ENCODE assay signal across 1 cellular context in the genomic region with DNA sequence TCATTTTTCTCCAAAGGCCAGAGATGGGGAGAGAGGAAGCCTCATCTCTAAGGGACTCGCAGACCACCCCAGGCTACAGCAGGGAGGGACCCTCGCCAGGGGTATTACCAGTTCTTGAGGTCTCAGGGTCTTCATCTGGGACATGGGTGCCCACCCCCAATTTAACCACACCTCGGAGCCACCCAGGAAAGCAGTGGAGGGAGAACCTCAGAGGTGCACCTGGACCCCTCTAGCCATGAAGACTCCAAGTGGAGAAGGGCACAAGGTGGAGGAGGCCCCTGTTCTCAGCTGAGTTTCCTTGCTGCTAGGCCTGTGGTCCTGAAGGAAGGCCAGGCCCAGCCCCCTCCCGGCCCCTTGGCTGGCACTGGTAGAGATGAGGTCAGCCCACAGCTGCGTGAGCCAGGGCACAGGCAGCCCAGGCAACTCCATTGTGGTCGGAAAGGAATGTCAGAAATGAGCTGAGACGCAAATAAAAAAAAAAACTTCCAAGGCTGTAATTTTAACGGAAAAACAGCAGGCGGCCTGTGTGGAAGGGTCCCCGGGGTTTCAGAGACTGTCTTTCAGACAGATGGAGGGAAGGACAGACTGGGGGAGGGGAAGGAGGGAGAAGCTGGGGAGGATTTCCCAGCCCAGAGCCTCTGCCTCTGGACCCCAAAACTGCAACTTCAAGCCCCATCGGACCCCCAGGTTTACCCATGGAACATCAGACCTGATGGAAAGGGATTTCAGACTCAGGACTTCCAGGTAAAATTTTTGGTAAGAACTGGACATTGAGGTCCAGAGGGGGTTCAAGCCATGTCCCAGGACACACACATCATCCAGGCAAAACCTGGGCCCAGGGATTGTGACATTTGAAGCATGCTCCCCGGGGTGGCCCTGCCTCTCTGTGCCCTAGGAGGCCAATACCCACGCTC.
A peak's percentile ranks its signal among the peaks of the same experiment; 100 is the strongest.
TF ChIP-seq lines count a peak whose summit lies in the region.

No MANE protein-coding gene starts in this region.

TF ChIP-seq in HEK293, 187 proteins besides CTCF, POLR2A, EP300 and RAD21 (continued from another document and continues in another):
- TF ChIP-seq ZNF280D (tag by site-specific recombination; IDR thresholded peaks at IDR 0.05) = no peak
- no peak for TF ChIP-seq ZNF621 (tag by site-specific recombination; IDR thresholded peaks at IDR 0.05)
- TF ChIP-seq MYNN (tag by site-specific recombination; IDR thresholded peaks at IDR 0.05; ENCODE audit: borderline replicate concordance) = no peak
- TF ChIP-seq ZFP3 (tag by site-specific recombination; IDR thresholded peaks at IDR 0.05; ENCODE audit: low read depth) = no peak
- TF ChIP-seq, protein P1, sequence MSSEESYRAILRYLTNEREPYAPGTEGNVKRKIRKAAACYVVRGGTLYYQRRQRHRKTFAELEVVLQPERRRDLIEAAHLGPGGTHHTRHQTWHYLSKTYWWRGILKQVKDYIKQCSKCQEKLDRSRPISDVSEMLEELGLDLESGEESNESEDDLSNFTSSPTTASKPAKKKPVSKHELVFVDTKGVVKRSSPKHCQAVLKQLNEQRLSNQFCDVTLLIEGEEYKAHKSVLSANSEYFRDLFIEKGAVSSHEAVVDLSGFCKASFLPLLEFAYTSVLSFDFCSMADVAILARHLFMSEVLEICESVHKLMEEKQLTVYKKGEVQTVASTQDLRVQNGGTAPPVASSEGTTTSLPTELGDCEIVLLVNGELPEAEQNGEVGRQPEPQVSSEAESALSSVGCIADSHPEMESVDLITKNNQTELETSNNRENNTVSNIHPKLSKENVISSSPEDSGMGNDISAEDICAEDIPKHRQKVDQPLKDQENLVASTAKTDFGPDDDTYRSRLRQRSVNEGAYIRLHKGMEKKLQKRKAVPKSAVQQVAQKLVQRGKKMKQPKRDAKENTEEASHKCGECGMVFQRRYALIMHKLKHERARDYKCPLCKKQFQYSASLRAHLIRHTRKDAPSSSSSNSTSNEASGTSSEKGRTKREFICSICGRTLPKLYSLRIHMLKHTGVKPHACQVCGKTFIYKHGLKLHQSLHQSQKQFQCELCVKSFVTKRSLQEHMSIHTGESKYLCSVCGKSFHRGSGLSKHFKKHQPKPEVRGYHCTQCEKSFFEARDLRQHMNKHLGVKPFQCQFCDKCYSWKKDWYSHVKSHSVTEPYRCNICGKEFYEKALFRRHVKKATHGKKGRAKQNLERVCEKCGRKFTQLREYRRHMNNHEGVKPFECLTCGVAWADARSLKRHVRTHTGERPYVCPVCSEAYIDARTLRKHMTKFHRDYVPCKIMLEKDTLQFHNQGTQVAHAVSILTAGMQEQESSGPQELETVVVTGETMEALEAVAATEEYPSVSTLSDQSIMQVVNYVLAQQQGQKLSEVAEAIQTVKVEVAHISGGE (tag by site-specific recombination; conservative IDR thresholded peaks at IDR 0.05; ENCODE audit: low read depth) = no peak
- TF ChIP-seq ZNF239 (tag by site-specific recombination; IDR thresholded peaks at IDR 0.05) = no peak
- TF ChIP-seq KLF8 (tag by site-specific recombination; IDR thresholded peaks at IDR 0.05) = 0 out of 2 replicates have a peak, but pooled peaks have one; percentile 22
- TF ChIP-seq ZNF704 (tag by site-specific recombination; IDR thresholded peaks at IDR 0.05) = no peak
- no peak for TF ChIP-seq OSR2 (tag by site-specific recombination; IDR thresholded peaks at IDR 0.05)
- TF ChIP-seq ZBTB44 (tag by site-specific recombination; IDR thresholded peaks at IDR 0.05) = no peak
- TF ChIP-seq ZNF626 (tag by site-specific recombination; IDR thresholded peaks at IDR 0.05) = no peak
- no peak for TF ChIP-seq ZNF280C (tag by site-specific recombination; IDR thresholded peaks at IDR 0.05)
- TF ChIP-seq ZNF335 (tag by site-specific recombination; conservative IDR thresholded peaks at IDR 0.05) = peak; percentile 81
- TF ChIP-seq ZNF221 (tag by site-specific recombination; IDR thresholded peaks at IDR 0.05; ENCODE audit: borderline replicate concordance) = no peak
- TF ChIP-seq ZBTB21 (tag by site-specific recombination; IDR thresholded peaks at IDR 0.05) = peak; percentile 74
- TF ChIP-seq ZEB2 (tag by site-specific recombination; IDR thresholded peaks at IDR 0.05) = peak; percentile 91
- TF ChIP-seq ZNF76 (tag by site-specific recombination; IDR thresholded peaks at IDR 0.05; ENCODE audit: borderline replicate concordance, low read depth) = no peak; the same call in 1 of the 2 replicates
- peak; percentile 79 for TF ChIP-seq ZNF660 (tag by site-specific recombination; IDR thresholded peaks at IDR 0.05)
- TF ChIP-seq ZNF830 (tag by site-specific recombination; IDR thresholded peaks at IDR 0.05; ENCODE audit: low read depth) = no peak
- TF ChIP-seq, protein P2, sequence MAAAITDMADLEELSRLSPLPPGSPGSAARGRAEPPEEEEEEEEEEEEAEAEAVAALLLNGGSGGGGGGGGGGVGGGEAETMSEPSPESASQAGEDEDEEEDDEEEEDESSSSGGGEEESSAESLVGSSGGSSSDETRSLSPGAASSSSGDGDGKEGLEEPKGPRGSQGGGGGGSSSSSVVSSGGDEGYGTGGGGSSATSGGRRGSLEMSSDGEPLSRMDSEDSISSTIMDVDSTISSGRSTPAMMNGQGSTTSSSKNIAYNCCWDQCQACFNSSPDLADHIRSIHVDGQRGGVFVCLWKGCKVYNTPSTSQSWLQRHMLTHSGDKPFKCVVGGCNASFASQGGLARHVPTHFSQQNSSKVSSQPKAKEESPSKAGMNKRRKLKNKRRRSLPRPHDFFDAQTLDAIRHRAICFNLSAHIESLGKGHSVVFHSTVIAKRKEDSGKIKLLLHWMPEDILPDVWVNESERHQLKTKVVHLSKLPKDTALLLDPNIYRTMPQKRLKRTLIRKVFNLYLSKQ (tag by site-specific recombination; IDR thresholded peaks at IDR 0.05; ENCODE audit: borderline replicate concordance) = no peak
- no peak for TF ChIP-seq OVOL3 (tag by site-specific recombination; IDR thresholded peaks at IDR 0.05)
- no peak for TF ChIP-seq RBAK (tag by site-specific recombination; IDR thresholded peaks at IDR 0.05)
- TF ChIP-seq, protein P3, sequence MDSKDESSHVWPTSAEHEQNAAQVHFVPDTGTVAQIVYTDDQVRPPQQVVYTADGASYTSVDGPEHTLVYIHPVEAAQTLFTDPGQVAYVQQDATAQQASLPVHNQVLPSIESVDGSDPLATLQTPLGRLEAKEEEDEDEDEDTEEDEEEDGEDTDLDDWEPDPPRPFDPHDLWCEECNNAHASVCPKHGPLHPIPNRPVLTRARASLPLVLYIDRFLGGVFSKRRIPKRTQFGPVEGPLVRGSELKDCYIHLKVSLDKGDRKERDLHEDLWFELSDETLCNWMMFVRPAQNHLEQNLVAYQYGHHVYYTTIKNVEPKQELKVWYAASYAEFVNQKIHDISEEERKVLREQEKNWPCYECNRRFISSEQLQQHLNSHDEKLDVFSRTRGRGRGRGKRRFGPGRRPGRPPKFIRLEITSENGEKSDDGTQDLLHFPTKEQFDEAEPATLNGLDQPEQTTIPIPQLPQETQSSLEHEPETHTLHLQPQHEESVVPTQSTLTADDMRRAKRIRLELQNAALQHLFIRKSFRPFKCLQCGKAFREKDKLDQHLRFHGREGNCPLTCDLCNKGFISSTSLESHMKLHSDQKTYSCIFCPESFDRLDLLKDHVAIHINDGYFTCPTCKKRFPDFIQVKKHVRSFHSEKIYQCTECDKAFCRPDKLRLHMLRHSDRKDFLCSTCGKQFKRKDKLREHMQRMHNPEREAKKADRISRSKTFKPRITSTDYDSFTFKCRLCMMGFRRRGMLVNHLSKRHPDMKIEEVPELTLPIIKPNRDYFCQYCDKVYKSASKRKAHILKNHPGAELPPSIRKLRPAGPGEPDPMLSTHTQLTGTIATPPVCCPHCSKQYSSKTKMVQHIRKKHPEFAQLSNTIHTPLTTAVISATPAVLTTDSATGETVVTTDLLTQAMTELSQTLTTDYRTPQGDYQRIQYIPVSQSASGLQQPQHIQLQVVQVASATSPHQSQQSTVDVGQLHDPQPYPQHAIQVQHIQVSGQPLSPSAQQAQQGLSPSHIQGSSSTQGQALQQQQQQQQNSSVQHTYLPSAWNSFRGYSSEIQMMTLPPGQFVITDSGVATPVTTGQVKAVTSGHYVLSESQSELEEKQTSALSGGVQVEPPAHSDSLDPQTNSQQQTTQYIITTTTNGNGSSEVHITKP (tag by site-specific recombination; IDR thresholded peaks at IDR 0.05) = peak; percentile 72
- TF ChIP-seq, protein P4, sequence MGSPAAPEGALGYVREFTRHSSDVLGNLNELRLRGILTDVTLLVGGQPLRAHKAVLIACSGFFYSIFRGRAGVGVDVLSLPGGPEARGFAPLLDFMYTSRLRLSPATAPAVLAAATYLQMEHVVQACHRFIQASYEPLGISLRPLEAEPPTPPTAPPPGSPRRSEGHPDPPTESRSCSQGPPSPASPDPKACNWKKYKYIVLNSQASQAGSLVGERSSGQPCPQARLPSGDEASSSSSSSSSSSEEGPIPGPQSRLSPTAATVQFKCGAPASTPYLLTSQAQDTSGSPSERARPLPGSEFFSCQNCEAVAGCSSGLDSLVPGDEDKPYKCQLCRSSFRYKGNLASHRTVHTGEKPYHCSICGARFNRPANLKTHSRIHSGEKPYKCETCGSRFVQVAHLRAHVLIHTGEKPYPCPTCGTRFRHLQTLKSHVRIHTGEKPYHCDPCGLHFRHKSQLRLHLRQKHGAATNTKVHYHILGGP (tag by site-specific recombination; IDR thresholded peaks at IDR 0.05) = no peak
- TF ChIP-seq ZNF10 (tag by site-specific recombination; IDR thresholded peaks at IDR 0.05) = no peak
- TF ChIP-seq ZSCAN30 (tag by site-specific recombination; IDR thresholded peaks at IDR 0.05) = no peak
- TF ChIP-seq GLIS1 (tag by site-specific recombination; IDR thresholded peaks at IDR 0.05) = peak; percentile 87
- TF ChIP-seq ZNF266 (tag by site-specific recombination; IDR thresholded peaks at IDR 0.05; ENCODE audit: low read depth) = no peak
- TF ChIP-seq ZBTB20 (tag by site-specific recombination; IDR thresholded peaks at IDR 0.05) = no peak
- TF ChIP-seq ZNF658 (tag by site-specific recombination; IDR thresholded peaks at IDR 0.05) = no peak
- TF ChIP-seq ZNF777 (tag by site-specific recombination; IDR thresholded peaks at IDR 0.05; ENCODE audit: borderline replicate concordance) = no peak
- no peak for TF ChIP-seq ZFP41 (tag by site-specific recombination; IDR thresholded peaks at IDR 0.05; ENCODE audit: borderline replicate concordance)
- TF ChIP-seq ZNF174 (tag by site-specific recombination; IDR thresholded peaks at IDR 0.05) = no peak
- TF ChIP-seq ZNF558 (tag by site-specific recombination; IDR thresholded peaks at IDR 0.05) = peak; percentile 76; the same call in 1 of the 2 replicates
